13 cellular contexts compared by ENCODE assay signal in the genomic region with DNA sequence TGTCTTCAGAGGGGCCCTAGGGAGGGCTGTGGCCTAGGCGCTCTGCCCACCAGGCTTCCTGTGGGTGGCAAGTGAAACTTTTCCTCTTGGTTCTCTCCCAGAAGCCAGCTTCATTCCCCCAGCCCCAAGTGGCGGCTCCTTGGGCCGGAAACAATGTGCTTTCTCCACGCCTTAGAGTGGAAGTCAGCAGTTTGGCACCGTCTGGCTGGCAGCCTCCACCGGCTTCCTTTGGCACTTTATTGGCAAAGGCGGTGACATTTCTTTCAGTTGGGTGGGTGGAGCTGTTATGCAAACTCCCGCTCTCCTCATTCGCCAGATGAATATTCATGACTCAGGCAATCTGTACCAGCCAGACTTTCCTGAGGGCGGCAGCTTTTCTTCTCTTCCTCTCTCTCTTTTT.
DNase-seq lines count a peak whose midpoint lies in the region; ATAC-seq and TF ChIP-seq lines count a peak whose summit lies in the region.
"Had no signal": no experiment of that assay in that cellular context is flagged by ENCODE, and none has a peak within 500 bp of the region (broad histone marks: within the 10 kb centered on the region; RNA-seq: fewer than 3 reads in every experiment).

No MANE protein-coding gene starts in this region.

- H3K4me1 Mint-ChIP-seq in activated CD4-positive, alpha-beta T cell treated with anti-CD3 and anti-CD28 coated beads for 36 hours = peaks cover 3% of the 10 kb centered on the region
- H3K4me1 Mint-ChIP-seq: central memory CD8-positive, alpha-beta T cell had no signal

- no peaks in the 10 kb centered on the region for H3K9me3 Mint-ChIP-seq in activated CD4-positive, alpha-beta T cell treated with anti-CD3 and anti-CD28 coated beads for 36 hours (ENCODE audit: low read depth)
- H3K9me3 Mint-ChIP-seq: activated T-helper 2 cell treated with anti-CD3 and anti-CD28 coated beads, Interferon-gamma antibody, Interleukin-2, Interleukin-4, amounts not matched to agents 10 μg/mL and 5 μg/mL and 100 μg/mL, durations not matched to agents 14 hours and 24 hours and 36 hours; central memory CD8-positive, alpha-beta T cell had no signal

- WGBS in gastroesophageal sphincter (ENCODE audit: low coverage in 1 of 2), 2 donors = 50% methylated on average over 4 of the region's 10 CpGs; no CpG with 5 or more reads in 1 of the 2 donors

- CTCF ChIA-PET in activated CD4-positive, alpha-beta T cell treated with anti-CD3 and anti-CD28 coated beads for 36 hours (lab: Charles Lee) = interaction anchor here (1.1 kb wide), 1 partner anchor 12 kb away, joined by 3 read pairs; no protein-coding TSS in a partner anchor

- peak; percentile 24 for DNase-seq in activated CD4-positive, alpha-beta T cell treated with anti-CD3 and anti-CD28 coated beads for 36 hours
- no peak for DNase-seq in activated CD4-positive, alpha-beta T cell treated with anti-CD3 and anti-CD28 coated beads for 4 hours
- DNase-seq in NCI-H69 (lab: John Stamatoyannopoulos, UW) = peak; percentile 19
- DNase-seq in gastrocnemius medialis = no peak
- DNase-seq in T-helper 1 cell = no peak
- no peak for DNase-seq in epidermal melanocyte (ENCODE audit: insufficient read length, low spot score)
- DNase-seq: 8988T, foreskin melanocyte, NCI-H2081 treated with DMSO at 0.1 percent for 48 hours had no signal

- no peak for TF ChIP-seq EP300 in gastroesophageal sphincter (IDR thresholded peaks at IDR 0.05)

- peaks cover 5% of the 10 kb centered on the region for H3K27me3 Mint-ChIP-seq in activated CD4-positive, alpha-beta T cell treated with anti-CD3 and anti-CD28 coated beads for 36 hours

- TF ChIP-seq CTCF in gastroesophageal sphincter (IDR thresholded peaks at IDR 0.05) (no peak), gastrocnemius medialis (IDR thresholded peaks at IDR 0.05 in 4 of 5, conservative IDR thresholded peaks at IDR 0.05 in 1 of 5) (no peak)

- H3K27me3 ChIP-seq in gastroesophageal sphincter = no peaks in the 10 kb centered on the region
- no peaks in the 10 kb centered on the region for H3K27me3 ChIP-seq in gastrocnemius medialis

- peak; percentile 42 for ATAC-seq in activated CD4-positive, alpha-beta T cell treated with anti-CD3 and anti-CD28 coated beads for 36 hours
- ATAC-seq in gastroesophageal sphincter (peak; percentile 69), gastrocnemius medialis (peak; percentile 62 to 73), HG02642 (IDR thresholded peaks at IDR 0.05; ENCODE audit: poor library complexity, unreplicated experiment) (no peak)

- no peak overlapping the region for H3K27ac ChIP-seq in gastroesophageal sphincter
- no peak overlapping the region for H3K27ac ChIP-seq in gastrocnemius medialis

- no peak overlapping the region for H3K4me3 Mint-ChIP-seq in activated CD4-positive, alpha-beta T cell treated with anti-CD3 and anti-CD28 coated beads for 36 hours
- H3K4me3 Mint-ChIP-seq: central memory CD8-positive, alpha-beta T cell had no signal

- H3K4me3 ChIP-seq in gastroesophageal sphincter = no peak overlapping the region
- H3K4me3 ChIP-seq in gastrocnemius medialis = no peak overlapping the region

- no peaks in the 10 kb centered on the region for H3K36me3 Mint-ChIP-seq in activated CD4-positive, alpha-beta T cell treated with anti-CD3 and anti-CD28 coated beads for 36 hours (ENCODE audit: low read depth)

- no peak overlapping the region for H3K27ac Mint-ChIP-seq in activated CD4-positive, alpha-beta T cell treated with anti-CD3 and anti-CD28 coated beads for 36 hours
- H3K27ac Mint-ChIP-seq: activated T-helper 2 cell treated with anti-CD3 and anti-CD28 coated beads, Interferon-gamma antibody, Interleukin-2, Interleukin-4, amounts not matched to agents 10 μg/mL and 5 μg/mL and 100 μg/mL, durations not matched to agents 14 hours and 24 hours and 36 hours had no signal

- in situ Hi-C loops in gastrocnemius medialis (cut with MboI; ENCODE audit: low sequenced_read_pairs in 4 of 4) = no loop called here

- intact Hi-C loops in activated CD4-positive, alpha-beta T cell treated with anti-CD3 and anti-CD28 coated beads for 36 hours (cut with DNase I, micrococcal nuclease) = no loop called here
- intact Hi-C loops in gastrocnemius medialis (cut with DNase I; ENCODE audit: low total_unique reads) = no loop called here

- no peaks in the 10 kb centered on the region for H3K36me3 ChIP-seq in gastroesophageal sphincter
- H3K36me3 ChIP-seq in gastrocnemius medialis = no peaks in the 10 kb centered on the region

- H3K9me3 ChIP-seq in gastroesophageal sphincter (peaks cover 0 to 5% (median 0%) of the 10 kb centered on the region in 3 donors), gastrocnemius medialis (no peaks in the 10 kb centered on the region)

- POLR2A ChIA-PET in activated CD4-positive, alpha-beta T cell treated with anti-CD3 and anti-CD28 coated beads for 36 hours (lab: Charles Lee) = no interaction called here

- TF ChIP-seq POLR2A in gastroesophageal sphincter (IDR thresholded peaks at IDR 0.05) = no peak
- no peak for TF ChIP-seq POLR2A in gastrocnemius medialis (IDR thresholded peaks at IDR 0.05)

- H3K4me1 ChIP-seq in gastroesophageal sphincter = peaks cover 0 to 4% (median 0%) of the 10 kb centered on the region in 3 donors
- no peaks in the 10 kb centered on the region for H3K4me1 ChIP-seq in gastrocnemius medialis

Comparison
In these comparisons a context has a peak if more than half of its experiments do, and no peak if none do; other contexts are left out.
1. DNase-seq: peak in activated CD4-positive, alpha-beta T cell treated with anti-CD3 and anti-CD28 coated beads for 36 hours (single experiment) and NCI-H69 (single experiment); none in activated CD4-positive, alpha-beta T cell treated with anti-CD3 and anti-CD28 coated beads for 4 hours (0 of 2), gastrocnemius medialis (0 of 2), T-helper 1 cell (0 of 5) and epidermal melanocyte (single experiment).